In genomic region chr11:94521684-94522083, GRCh38 we compare ENCODE assay signal across 9 cellular contexts. TPM values are rescaled to one million over a fixed set of nuclear protein-coding genes. Genes with fewer than 3 reads are reported as not detected.
DNase-seq lines count a peak whose midpoint lies in the region; ATAC-seq, FAIRE-seq and TF ChIP-seq lines count a peak whose summit lies in the region.
"Had no signal": no experiment of that assay in that cellular context is flagged by ENCODE, and none has a peak within 500 bp of the region (broad histone marks: within the 10 kb centered on the region; RNA-seq: fewer than 3 reads in every experiment).

No MANE protein-coding gene starts in this region.

- in situ Hi-C loops in GM23248 (cut with MboI), result no loop called here

- intact Hi-C loops in kidney (cut with DNase I), result no loop called here

- peak overlapping the region; percentile 51; the same call in 1 of the 2 replicates for H2AFZ ChIP-seq in GM23248

- H3K4me1 ChIP-seq in GM23248 (ENCODE audit: insufficient read depth) (peaks cover 13% of the 10 kb centered on the region), RWPE2 (ENCODE audit: insufficient read depth, poor library complexity, severe bottlenecking) (no peaks in the 10 kb centered on the region), kidney (ENCODE audit: control insufficient read depth in 1 of 2, insufficient read depth in 1 of 2, low read depth in 1 of 2, low read length in 2 of 2) (no peaks in the 10 kb centered on the region)

- no peak overlapping the region for H3K27ac ChIP-seq in GM23248
- no peak overlapping the region for H3K27ac ChIP-seq in RWPE2 (ENCODE audit: poor library complexity, severe bottlenecking)
- no peak overlapping the region for H3K27ac ChIP-seq in kidney (ENCODE audit: low read depth in 2 of 2, low read length in 2 of 2)

- ATAC-seq in RWPE2 (ENCODE audit: low read depth), result no peak
- ATAC-seq in HG02884 (IDR thresholded peaks at IDR 0.05; ENCODE audit: unreplicated experiment), result no peak
- no peak for ATAC-seq in HG02623 (IDR thresholded peaks at IDR 0.05; ENCODE audit: unreplicated experiment)
- ATAC-seq: natural killer cell had no signal

- whole genome bisulfite sequencing in GM23248 (ENCODE audit: low coverage in 1 of 2, low lambda C conversion rate in 2 of 2, missing lambda C conversion rate in 2 of 2), 2 experiments, result 51 to 69% methylated on average over 4 to 5 of the region's 5 CpGs

- H3K79me2 ChIP-seq in GM23248 (ENCODE audit: insufficient read depth), result no peaks in the 10 kb centered on the region

- FAIRE-seq in kidney (lab: Jason Lieb, UNC), result no peak

- H3K9me3 ChIP-seq in GM23248 (ENCODE audit: low read depth), result no peaks in the 10 kb centered on the region
- H3K9me3 ChIP-seq in RWPE2 (ENCODE audit: severe bottlenecking), result no peaks in the 10 kb centered on the region
- H3K9me3 ChIP-seq in kidney (ENCODE audit: control insufficient read depth in 1 of 2, low read length in 2 of 2), result no peaks in the 10 kb centered on the region

- H3F3A ChIP-seq in GM23248 (ENCODE audit: insufficient read depth), result peaks cover 5% of the 10 kb centered on the region; the same call in 1 of the 2 replicates

- H3K36me3 ChIP-seq in GM23248 (ENCODE audit: low read depth), result no peaks in the 10 kb centered on the region
- no peaks in the 10 kb centered on the region for H3K36me3 ChIP-seq in RWPE2 (ENCODE audit: low read depth)
- no peaks in the 10 kb centered on the region for H3K36me3 ChIP-seq in kidney (ENCODE audit: control insufficient read depth in 1 of 2, insufficient read depth in 2 of 2, low read length in 2 of 2)

- H3K27me3 ChIP-seq in GM23248 (replicated peaks; ENCODE audit: insufficient read depth) (no peaks in the 10 kb centered on the region), RWPE2 (ENCODE audit: insufficient read depth, poor library complexity, severe bottlenecking) (no peaks in the 10 kb centered on the region)

- H3K4me2 ChIP-seq in GM23248 (ENCODE audit: unreplicated experiment), result no peak overlapping the region

- peak; percentile 26 for TF ChIP-seq CTCF in RWPE2 (IDR thresholded peaks at IDR 0.05; ENCODE audit: poor library complexity, severe bottlenecking)
- peak; percentile 40 for TF ChIP-seq CTCF in kidney (IDR thresholded peaks at IDR 0.05; ENCODE audit: borderline replicate concordance, extremely low read depth, insufficient read depth)

- H3K4me3 ChIP-seq in GM23248 (no peak overlapping the region), RWPE2 (ENCODE audit: severe bottlenecking) (no peak overlapping the region), kidney (ENCODE audit: low read length in 2 of 2) (no peak overlapping the region)

- H3K9ac ChIP-seq in GM23248 (no peak overlapping the region), kidney (ENCODE audit: low read length in 2 of 2) (no peak overlapping the region)

- DNase-seq in DMS53 treated with DMSO at 0.1 percent for 48 hours (lab: John Stamatoyannopoulos, UW; ENCODE audit: unreplicated experiment) (peak; percentile 11), GM23248 (peak; percentile 70), RWPE2 (ENCODE audit: low spot score) (no peak), kidney (no peak), HuH-7 (ENCODE audit: low spot score) (no peak), putamen (ENCODE audit: low spot score) (no peak)
- DNase-seq: natural killer cell had no signal

- H3K9me2 ChIP-seq in GM23248 (ENCODE audit: insufficient read depth), result no peaks in the 10 kb centered on the region

- H4K20me1 ChIP-seq in GM23248 (ENCODE audit: insufficient read depth), result no peaks in the 10 kb centered on the region

RNA-seq across cellular contexts. Expression of gene C11orf97, which starts 9.4 kb away (rescaled TPM):
- not detected in 2 replicates for total RNA-seq in GM23248 (2014; rRNA removed; shearing (Covaris generic))
- polyA plus RNA-seq in GM23248 (2016; fragmentation: Nextera tagmentation; extraction: Ambion mirVana), result not detected in 2 replicates
- total RNA-seq in kidney, result not detected
- 1.5 TPM for polyA plus RNA-seq in kidney (ENCODE audit: insufficient read depth, low read depth, low replicate concordance)
- total RNA-seq: natural killer cell had no signal

RNA-seq across cellular contexts. Expression of gene FUT4, which starts 22.0 kb away (rescaled TPM):
- 4.2 and 7.9 TPM in 2 replicates for total RNA-seq in GM23248 (2014; rRNA removed; shearing (Covaris generic))
- 2.0 and 2.3 TPM in 2 replicates for polyA plus RNA-seq in GM23248 (2016; fragmentation: Nextera tagmentation; extraction: Ambion mirVana)
- total RNA-seq in kidney, result 9.5 TPM
- polyA plus RNA-seq in kidney (ENCODE audit: insufficient read depth, low read depth, low replicate concordance), result 1.2 TPM

RNA-seq across cellular contexts. Expression of gene ANKRD49, which starts 27.9 kb away (rescaled TPM):
- 18.6 and 37.2 TPM in 2 replicates for total RNA-seq in GM23248 (2014; rRNA removed; shearing (Covaris generic))
- 13.9 and 14.1 TPM in 2 replicates for polyA plus RNA-seq in GM23248 (2016; fragmentation: Nextera tagmentation; extraction: Ambion mirVana)
- 17.1 TPM for total RNA-seq in kidney
- polyA plus RNA-seq in kidney (ENCODE audit: insufficient read depth, low read depth, low replicate concordance), result 12.7 TPM

RNA-seq across cellular contexts. Expression of gene MRE11, which starts 28.0 kb away (rescaled TPM):
- total RNA-seq in GM23248 (2014; rRNA removed; shearing (Covaris generic)), result 8.5 and 15.6 TPM in 2 replicates
- polyA plus RNA-seq in GM23248 (2016; fragmentation: Nextera tagmentation; extraction: Ambion mirVana) (10.6 and 10.7 TPM in 2 replicates), kidney (ENCODE audit: insufficient read depth, low read depth, low replicate concordance) (3.5 TPM)
- total RNA-seq in kidney, result 16.6 TPM

RNA-seq across cellular contexts. Expression of gene PIWIL4, which starts 45.5 kb away (rescaled TPM):
- total RNA-seq in GM23248 (2014; rRNA removed; shearing (Covaris generic)), result 1.2 and 2.8 TPM in 2 replicates
- polyA plus RNA-seq in GM23248 (2016; fragmentation: Nextera tagmentation; extraction: Ambion mirVana) (1.1 and 1.4 TPM in 2 replicates), kidney (ENCODE audit: insufficient read depth, low read depth, low replicate concordance) (2.6 TPM)
- 6.0 TPM for total RNA-seq in kidney

Comparison
In these comparisons a context has a peak if more than half of its experiments do, and no peak if none do; other contexts are left out.
1. DNase-seq: peak in DMS53 treated with DMSO at 0.1 percent for 48 hours (single experiment) and GM23248 (single experiment); none in RWPE2 (single experiment), kidney (single experiment), HuH-7 (single experiment) and putamen (single experiment).